19 cellular contexts compared by ENCODE assay signal in the genomic region with DNA sequence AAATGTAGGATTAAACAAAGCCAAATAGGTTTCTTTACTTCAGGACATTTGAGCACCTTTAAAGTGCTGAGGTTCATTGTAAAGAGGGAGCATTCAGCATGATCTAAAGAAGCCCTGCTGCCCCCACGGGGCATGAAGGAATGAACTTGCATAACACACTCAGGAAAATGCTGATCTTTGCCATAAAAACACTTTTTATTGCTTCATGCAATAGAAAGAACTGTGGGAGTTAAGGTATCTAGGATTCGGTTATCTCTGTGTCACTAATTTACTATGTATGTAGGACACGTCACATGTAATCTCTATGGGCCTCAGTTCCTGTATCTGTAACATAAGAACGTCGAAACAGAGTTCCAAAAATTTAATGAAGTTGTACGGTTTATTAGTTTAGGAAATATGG. TPM values are rescaled to one million over a fixed set of nuclear protein-coding genes. Genes with fewer than 3 reads are reported as not detected.
"Had no signal": no experiment of that assay in that cellular context is flagged by ENCODE, and none has a peak within 500 bp of the region (broad histone marks: within the 10 kb centered on the region; RNA-seq: fewer than 3 reads in every experiment).

No MANE protein-coding gene starts in this region.

- H3K4me3 ChIP-seq: esophagus squamous epithelium, gastrocnemius medialis, heart right ventricle, left lung, stomach, uterus had no signal

- H3K36me3 ChIP-seq: esophagus squamous epithelium, gastrocnemius medialis, left lung, uterus had no signal

- DNase-seq: activated CD4-positive, alpha-beta T cell treated with anti-CD3 and anti-CD28 coated beads, Interleukin-2, amount 50 U/mL, for 1 hour; activated naive CD4-positive, alpha-beta T cell treated with anti-CD3 and anti-CD28 coated beads, Interleukin-2, amount 50 U/mL, for 16 hours; activated T-cell treated with anti-CD3 and anti-CD28 coated beads for 4 hours; esophagus squamous epithelium; gastrocnemius medialis; heart right ventricle; islet precursor cell; left lung; nephron progenitor cell; stimulated activated CD4-positive, alpha-beta T cell treated with anti-CD3 and anti-CD28 coated beads, Interleukin-4, amount 100 ng/mL, for 4 hours; stomach; T-helper 1 cell; uterus had no signal

- H3K27ac ChIP-seq: esophagus squamous epithelium, gastrocnemius medialis, stomach, uterus had no signal

- ATAC-seq: activated T-helper 17 cell treated with anti-CD3 and anti-CD28 coated beads, Interleukin-2, amount 50 U/mL, for 72 hours; gastrocnemius medialis; heart right ventricle; left lung had no signal

- H3K9me3 ChIP-seq: esophagus squamous epithelium, gastrocnemius medialis, heart right ventricle, left lung, stomach, uterus had no signal

- FAIRE-seq: TTC549 had no signal

RNA-seq across cellular contexts. Expression of a gene that starts 47.2 kb away (rescaled TPM):
- total RNA-seq: activated CD8-positive, alpha-beta memory T cell treated with anti-CD3 and anti-CD28 coated beads for 36 hours; activated T-helper 17 cell treated with anti-CD3 and anti-CD28 coated beads, Interleukin-2, amount 50 U/mL, for 72 hours; chondrocyte; esophagus squamous epithelium; gastrocnemius medialis; left lung; osteoblast; stomach; uterus had no signal
- polyA plus RNA-seq: heart right ventricle, stomach, thymus had no signal
